ENCODE assay signal across 1 cellular context in genomic region chr3:176219970-176220369, GRCh38.
TF ChIP-seq lines count a peak whose summit lies in the region.

No MANE protein-coding gene starts in this region.

TF ChIP-seq in WTC11, 78 proteins besides CTCF, POLR2A, EP300 and RAD21 (continued from another document):
- TF ChIP-seq STAT6 (CRISPR knock-in tag; conservative IDR thresholded peaks at IDR 0.05; ENCODE audit: low read depth), result no peak
- TF ChIP-seq ZNF219 (CRISPR knock-in tag; IDR thresholded peaks at IDR 0.05; ENCODE audit: borderline replicate concordance), result no peak
- no peak for TF ChIP-seq IRF1 (CRISPR knock-in tag; IDR thresholded peaks at IDR 0.05)
- TF ChIP-seq SMAD4 (CRISPR knock-in tag; IDR thresholded peaks at IDR 0.05), result no peak
- TF ChIP-seq GTF2I (CRISPR knock-in tag; conservative IDR thresholded peaks at IDR 0.05), result no peak
- no peak for TF ChIP-seq PRRX2 (CRISPR knock-in tag; IDR thresholded peaks at IDR 0.05)
- TF ChIP-seq ERG (CRISPR knock-in tag; IDR thresholded peaks at IDR 0.05), result no peak
- no peak for TF ChIP-seq ZMAT4 (CRISPR knock-in tag; IDR thresholded peaks at IDR 0.05)
- no peak for TF ChIP-seq ZNF425 (CRISPR knock-in tag; conservative IDR thresholded peaks at IDR 0.05)
- no peak for TF ChIP-seq FOXP1 (CRISPR knock-in tag; IDR thresholded peaks at IDR 0.05; ENCODE audit: borderline replicate concordance)
- no peak for TF ChIP-seq PRDM15 (CRISPR knock-in tag; IDR thresholded peaks at IDR 0.05)
- TF ChIP-seq TP53 (CRISPR knock-in tag; IDR thresholded peaks at IDR 0.05), result no peak
- TF ChIP-seq MLX (CRISPR knock-in tag; IDR thresholded peaks at IDR 0.05), result no peak
- no peak for TF ChIP-seq CDX4 (CRISPR knock-in tag; IDR thresholded peaks at IDR 0.05; ENCODE audit: borderline replicate concordance)
- TF ChIP-seq TEAD4 (CRISPR knock-in tag; IDR thresholded peaks at IDR 0.05), result no peak
